34 cellular contexts compared by ENCODE assay signal in genomic region chr10:132995909-132996602, GRCh38. TPM values are rescaled to one million over a fixed set of nuclear protein-coding genes. Genes with fewer than 3 reads are reported as not detected.
"Had no signal": no experiment of that assay in that cellular context is flagged by ENCODE, and none has a peak within 500 bp of the region (broad histone marks: within the 10 kb centered on the region; RNA-seq: fewer than 3 reads in every experiment).

No MANE protein-coding gene starts in this region.

- DNase-seq: activated B cell treated with CpG ODN at 0.5 μM for 24 hours; activated CD4-positive, alpha-beta memory T cell treated with anti-CD3 and anti-CD28 coated beads for 36 hours; activated CD4-positive, alpha-beta T cell treated with anti-CD3 and anti-CD28 coated beads for 4 hours; activated CD4-positive, alpha-beta T cell treated with anti-CD3 and anti-CD28 coated beads, Interleukin-2, amount 10 ng/mL, durations not matched to agents 24 days and 14 days; activated CD4-positive, alpha-beta T cell treated with anti-CD3 and anti-CD28 coated beads, Interleukin-2, amount 50 U/mL, for 1 hour; activated CD4-positive, alpha-beta T cell treated with anti-CD3 and anti-CD28 coated beads, Interleukin-2, amount 50 U/mL, for 4 hours; activated CD4-positive, CD25-positive, alpha-beta regulatory T cell treated with anti-CD3 and anti-CD28 coated beads, Interleukin-2, amount 50 U/mL, for 72 hours; activated CD8-positive, alpha-beta memory T cell treated with anti-CD3 and anti-CD28 coated beads, Interleukin-2, amount 50 U/mL, for 4 hours; activated CD8-positive, alpha-beta T cell treated with anti-CD3 and anti-CD28 coated beads for 36 hours; activated effector memory CD4-positive, alpha-beta T cell treated with anti-CD3 and anti-CD28 coated beads, Interleukin-2, amount 50 U/mL, for 16 hours; activated gamma-delta T cell treated with Interleukin-2 at 50 U/mL for 16 hours; activated naive CD4-positive, alpha-beta T cell; activated naive CD4-positive, alpha-beta T cell treated with anti-CD3 and anti-CD28 coated beads for 36 hours; activated naive CD4-positive, alpha-beta T cell treated with anti-CD3 and anti-CD28 coated beads, Interleukin-2, amount 50 U/mL, for 16 hours; activated naive CD8-positive, alpha-beta T cell treated with anti-CD3 and anti-CD28 coated beads for 36 hours; activated T-cell treated with anti-CD3 and anti-CD28 coated beads for 4 hours; activated T-cell treated with anti-CD3 and anti-CD28 coated beads, Interleukin-2, amount 50 U/mL, for 1 hour; activated T-cell treated with anti-CD3 and anti-CD28 coated beads, Interleukin-2, amount 50 U/mL, for 4 hours; activated T-cell treated with anti-CD3 and anti-CD28 coated beads, Interleukin-2, amount 50 U/mL, for 72 hours; amniotic stem cell; body of pancreas; brain microvascular endothelial cell; caudate nucleus; cerebellar nuclear complex; T-helper 1 cell; T-helper 2 cell; T-helper 9 cell had no signal

- H3K4me3 ChIP-seq: adrenal gland, body of pancreas, breast epithelium had no signal

- H3K4me1 ChIP-seq: adrenal gland, body of pancreas, breast epithelium had no signal

- ATAC-seq: activated CD8-positive, alpha-beta T cell treated with anti-CD3 and anti-CD28 coated beads for 36 hours; activated naive CD4-positive, alpha-beta T cell treated with anti-CD3 and anti-CD28 coated beads, Interleukin-2, amount 50 U/mL, for 72 hours; activated T-cell treated with anti-CD3 and anti-CD28 coated beads, Interleukin-2, amount 50 U/mL, for 4 hours; activated T-cell treated with anti-CD3 and anti-CD28 coated beads, Interleukin-2, amount 50 U/mL, for 72 hours; activated T-helper 17 cell treated with anti-CD3 and anti-CD28 coated beads, Interleukin-2, amount 50 U/mL, for 72 hours; body of pancreas had no signal

- H3K9me3 ChIP-seq: adrenal gland, body of pancreas, breast epithelium had no signal

- H3K27me3 ChIP-seq: adrenal gland, body of pancreas, brain microvascular endothelial cell had no signal

- H3K27ac ChIP-seq: adrenal gland, body of pancreas, brain microvascular endothelial cell, breast epithelium, VCaP had no signal

RNA-seq across cellular contexts. Expression of gene CFAP46, which starts 53.7 kb away (rescaled TPM):
- total RNA-seq: activated CD4-positive, alpha-beta T cell treated with anti-CD3 and anti-CD28 coated beads, Interleukin-2, amount 10 ng/mL, durations not matched to agents 24 days and 14 days; activated naive CD4-positive, alpha-beta T cell treated with anti-CD3 and anti-CD28 coated beads for 36 hours; activated T-helper 1 cell treated with anti-CD3 and anti-CD28 coated beads, Interleukin-12 subunit alpha, Interleukin-12 subunit beta, Interleukin-2, Interleukin-4 antibody, amounts not matched to agents 30 ng/mL and 10 ng/mL and 1 ng/mL, durations not matched to agents 14 hours and 24 hours and 36 hours; activated T-helper 17 cell treated with anti-CD3 and anti-CD28 coated beads, Interleukin-2, amount 50 U/mL, for 72 hours had no signal
- polyA plus RNA-seq: aorta had no signal
